ENCODE assay signal across 14 cellular contexts in genomic region chr7:47485640-47486435, GRCh38.
A peak's percentile ranks its signal among the peaks of the same experiment; 100 is the strongest.
DNase-seq lines count a peak whose midpoint lies in the region; ATAC-seq, FAIRE-seq and TF ChIP-seq lines count a peak whose summit lies in the region.
"Had no signal": no experiment of that assay in that cellular context is flagged by ENCODE, and none has a peak within 500 bp of the region (broad histone marks: within the 10 kb centered on the region; RNA-seq: fewer than 3 reads in every experiment).

No MANE protein-coding gene starts in this region.

- CTCF ChIA-PET in Panc1 (lab: Charles Lee): no interaction called here

- no peak overlapping the region for H3K27ac Mint-ChIP-seq in nephron progenitor cell
- H3K27ac Mint-ChIP-seq: memory B cell had no signal

- no peak overlapping the region for H3K4me3 Mint-ChIP-seq in nephron progenitor cell
- H3K4me3 Mint-ChIP-seq: memory B cell had no signal

- FAIRE-seq in GM12891 (lab: Jason Lieb, UNC) (peak; percentile 85), RCC 7860 (lab: Jason Lieb, UNC) (no peak)

- in situ Hi-C loops in Panc1 (cut with HindIII; ENCODE audit: low pct_unique_long_range_greater_than_20kb, low sequenced_read_pairs): no loop called here
- in situ Hi-C loops in gastrocnemius medialis (cut with MboI; ENCODE audit: low sequenced_read_pairs in 4 of 4): no loop called here

- H3K9me3 Mint-ChIP-seq in nephron progenitor cell: peaks cover 10% of the 10 kb centered on the region
- H3K9me3 Mint-ChIP-seq: memory B cell had no signal

- H3K27me3 Mint-ChIP-seq in nephron progenitor cell (ENCODE audit: low read depth, poor library complexity): peaks cover 3% of the 10 kb centered on the region
- H3K27me3 Mint-ChIP-seq: memory B cell had no signal

- H3K27me3 ChIP-seq in Panc1 (ENCODE audit: control insufficient read depth, insufficient read depth, low read length) (no peaks in the 10 kb centered on the region), right atrium auricular region (no peaks in the 10 kb centered on the region), gastrocnemius medialis (no peaks in the 10 kb centered on the region)

- no peaks in the 10 kb centered on the region for H3K9me3 ChIP-seq in Panc1 (ENCODE audit: control insufficient read depth, insufficient read depth, low read depth, low read length)
- no peaks in the 10 kb centered on the region for H3K9me3 ChIP-seq in right atrium auricular region
- no peaks in the 10 kb centered on the region for H3K9me3 ChIP-seq in gastrocnemius medialis
- H3K9me3 ChIP-seq: HAP-1 had no signal

- DNase-seq in GM12891 (ENCODE audit: insufficient read length, low spot score): no peak
- no peak for DNase-seq in Panc1 (ENCODE audit: low read depth, low spot score)
- no peak for DNase-seq in right atrium auricular region (ENCODE audit: low spot score)
- DNase-seq in gastrocnemius medialis: no peak
- no peak for DNase-seq in nephron progenitor cell
- DNase-seq in RCC 7860 (ENCODE audit: low spot score): no peak
- DNase-seq: caudate nucleus, DMS79 treated with DMSO at 0.1 percent for 48 hours, NCI-H2227 treated with DMSO at 0.1 percent for 48 hours, T-helper 2 cell had no signal

- TSS peak; percentile 4 for BruUV-seq in Panc1 (replicated peaks; lab: Mats Ljungman, UMichigan)

- peaks cover 82% of the 10 kb centered on the region for H3K4me1 Mint-ChIP-seq in nephron progenitor cell

- H3K27ac ChIP-seq in Panc1 (ENCODE audit: low read length) (peak overlapping the region; percentile 80), right atrium auricular region (peak overlapping the region; percentile 84 to 87), gastrocnemius medialis (peak overlapping the region; percentile 76 to 87 (median 80))

- H3K36me3 ChIP-seq in Panc1 (ENCODE audit: control insufficient read depth, insufficient read depth, low read length) (peaks cover 3% of the 10 kb centered on the region), right atrium auricular region (no peaks in the 10 kb centered on the region), gastrocnemius medialis (no peaks in the 10 kb centered on the region)
- H3K36me3 ChIP-seq: HAP-1 had no signal

- no peak for TF ChIP-seq CTCF in Panc1 (IDR thresholded peaks at IDR 0.05)
- TF ChIP-seq CTCF in right atrium auricular region (IDR thresholded peaks at IDR 0.05): no peak
- TF ChIP-seq CTCF in gastrocnemius medialis (IDR thresholded peaks at IDR 0.05 in 4 of 5, conservative IDR thresholded peaks at IDR 0.05 in 1 of 5): no peak
- TF ChIP-seq CTCF in nephron progenitor cell (IDR thresholded peaks at IDR 0.05): no peak

- intact Hi-C loops in Panc1 (cut with micrococcal nuclease; ENCODE audit: unreplicated experiment): no loop called here
- intact Hi-C loops in gastrocnemius medialis (cut with DNase I; ENCODE audit: low total_unique reads): loop anchor here (1.0 to 5.0 kb wide), 2 partner anchors 21 to 96 kb away; partner anchors contain the start of gene TNS3

- H3K4me1 ChIP-seq in Panc1 (ENCODE audit: control insufficient read depth, insufficient read depth, low read length) (peaks cover 98% of the 10 kb centered on the region), right atrium auricular region (peaks cover 0 to 68% of the 10 kb centered on the region in 2 donors), gastrocnemius medialis (peaks cover 40 to 49% of the 10 kb centered on the region in 2 donors)

- no peak for TF ChIP-seq POLR2A in GM12891 (IDR thresholded peaks at IDR 0.05; ENCODE audit: low read depth, low read length)
- TF ChIP-seq POLR2A in gastrocnemius medialis (IDR thresholded peaks at IDR 0.05): no peak

- ATAC-seq in Panc1 (peak; percentile 13), gastrocnemius medialis (no peak), HG03039 (IDR thresholded peaks at IDR 0.05; ENCODE audit: unreplicated experiment) (no peak), GM19455 (IDR thresholded peaks at IDR 0.05; ENCODE audit: unreplicated experiment) (no peak)

- POLR2A ChIA-PET in Panc1 (lab: Charles Lee): no interaction called here

- H3K36me3 Mint-ChIP-seq in nephron progenitor cell (ENCODE audit: low read depth): peaks cover 26% of the 10 kb centered on the region

- H3K4me3 ChIP-seq in Panc1 (ENCODE audit: low read depth in 2 of 2, low read length in 2 of 2) (no peak overlapping the region), right atrium auricular region (no peak overlapping the region), gastrocnemius medialis (no peak overlapping the region)
- H3K4me3 ChIP-seq: HAP-1 had no signal

TF ChIP-seq in GM12891, 5 proteins besides CTCF, POLR2A, EP300 and RAD21:
- no peak for TF ChIP-seq TAF1 (IDR thresholded peaks at IDR 0.05; ENCODE audit: low read depth, low read length)
- no peak for TF ChIP-seq SPI1 (IDR thresholded peaks at IDR 0.05; ENCODE audit: low read depth, low read length)
- TF ChIP-seq POU2F2 (IDR thresholded peaks at IDR 0.05; ENCODE audit: low read depth, low read length): 0 out of 2 replicates have a peak, but pooled peaks have one; percentile 9
TF ChIP-seq in GM12891: peak in this region for 1.
